Comparison of ENCODE assay signal across 8 cellular contexts in the genomic region with DNA sequence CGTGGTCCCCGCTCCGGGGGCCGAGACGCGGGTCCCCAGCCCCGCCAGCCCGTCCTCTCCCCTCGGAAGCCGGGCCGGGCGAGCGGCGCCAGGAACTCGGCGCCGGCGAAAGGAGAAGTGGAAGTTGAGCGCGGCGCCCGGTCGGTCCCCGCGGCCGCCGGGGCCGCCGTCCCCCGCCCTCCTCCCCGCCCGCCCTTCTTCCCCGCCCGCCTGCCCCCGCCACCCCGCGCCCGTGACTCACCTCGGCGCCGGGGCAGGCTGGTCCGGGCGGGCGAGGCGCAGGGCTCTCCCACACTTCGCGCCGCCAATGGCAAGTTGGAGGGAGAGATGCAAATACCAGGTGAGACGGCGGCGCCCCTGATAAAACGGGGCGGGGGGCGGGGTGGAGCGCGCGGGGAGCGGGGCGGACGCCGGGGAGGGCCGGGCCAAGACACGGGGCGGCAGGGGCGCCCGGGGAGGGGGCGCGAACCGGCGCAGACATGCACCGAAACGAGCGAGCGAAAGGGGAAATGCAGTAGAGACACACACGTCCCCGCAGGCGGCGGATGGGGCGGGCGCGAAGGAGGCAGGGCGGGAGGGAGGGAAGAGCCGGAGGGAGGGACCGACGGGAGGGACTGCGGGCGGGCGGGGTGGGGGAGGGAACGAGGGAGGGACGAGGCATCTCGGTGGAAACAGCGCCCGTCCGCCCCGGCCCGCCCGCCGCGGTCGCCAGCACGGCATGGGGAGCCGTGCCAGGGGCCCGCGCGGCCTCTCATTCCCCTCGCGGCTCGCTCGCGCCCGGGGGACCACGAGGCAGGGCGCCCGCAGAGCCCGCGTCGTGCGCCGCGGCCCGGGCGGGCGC. TPM values are rescaled to one million over a fixed set of nuclear protein-coding genes. Genes with fewer than 3 reads are reported as not detected.
DNase-seq lines count a peak whose midpoint lies in the region; ATAC-seq and TF ChIP-seq lines count a peak whose summit lies in the region.

A gene (minus strand): TSS at position 119 of the 841 bp plus-strand sequence. CDS start 29,167 bp downstream, outside the sequence.

- peaks cover 11 to 25% of the 10 kb centered on the region in 2 donors for H3K4me1 ChIP-seq in duodenal mucosa (ENCODE audit: control insufficient read depth in 1 of 2, insufficient read depth in 2 of 2, low read length in 2 of 2)
- H3K4me1 ChIP-seq in mesenchymal stem cell (ENCODE audit: control insufficient read depth, insufficient read depth, low read depth, low read length) = peaks cover 32% of the 10 kb centered on the region
- H3K4me1 ChIP-seq in stomach = peaks cover 6 to 46% (median 28%) of the 10 kb centered on the region in 4 donors

- H3K23ac ChIP-seq in mesenchymal stem cell (ENCODE audit: low read length in 2 of 2) = no peak within 1 kb of the TSS

- peak within 1 kb of the TSS in 1 of 2 experiments; percentile 96 for H3K14ac ChIP-seq in mesenchymal stem cell (ENCODE audit: low read length in 2 of 2)

- H3K9ac ChIP-seq in duodenal mucosa (ENCODE audit: low read depth in 1 of 2, low read length in 2 of 2) (peak within 1 kb of the TSS; percentile 68 to 70), mesenchymal stem cell (ENCODE audit: low read length) (peak within 1 kb of the TSS; percentile 87)

- H3K18ac ChIP-seq in mesenchymal stem cell (ENCODE audit: low read depth in 1 of 2, low read length in 2 of 2) = peak within 1 kb of the TSS; percentile 70 to 75

- H2AFZ ChIP-seq in mesenchymal stem cell (ENCODE audit: low read depth, low read length) = peak within 1 kb of the TSS; percentile 71

- H3K4me3 ChIP-seq in duodenal mucosa (ENCODE audit: low read depth in 1 of 2, low read length in 2 of 2) (peak within 1 kb of the TSS; percentile 69 to 80), mesenchymal stem cell (ENCODE audit: insufficient read depth in 1 of 2, low read depth in 1 of 2, low read length in 2 of 2) (peak within 1 kb of the TSS; percentile 71 to 80), stomach (peak within 1 kb of the TSS; percentile 56 to 72 (median 60))

- peak; percentile 75 for DNase-seq in Daoy (ENCODE audit: low read depth)
- DNase-seq in NCI-H1105 treated with DMSO at 0.1 percent for 48 hours (lab: John Stamatoyannopoulos, UW) = peak; percentile 30
- DNase-seq in activated CD4-positive, alpha-beta T cell treated with anti-CD3 and anti-CD28 coated beads for 4 hours = peak; percentile 64 to 65
- peak; percentile 62 for DNase-seq in mesenchymal stem cell
- DNase-seq in stomach = peak; percentile 66

- H2BK15ac ChIP-seq in mesenchymal stem cell (ENCODE audit: low read depth, poor library complexity, severe bottlenecking) = peak within 1 kb of the TSS; percentile 52

- intact Hi-C loops in stomach (cut with DNase I; ENCODE audit: low total_unique reads) = no loop called here

- no peak within 1 kb of the TSS for H2AK5ac ChIP-seq in mesenchymal stem cell (ENCODE audit: low read length, severe bottlenecking)

- no peaks in the 10 kb centered on the region for H3K9me3 ChIP-seq in duodenal mucosa (ENCODE audit: control insufficient read depth in 1 of 2, low read length in 2 of 2)
- no peaks in the 10 kb centered on the region for H3K9me3 ChIP-seq in mesenchymal stem cell (ENCODE audit: control insufficient read depth, low read length)
- peaks cover 0 to 3% (median 0%) of the 10 kb centered on the region in 4 donors for H3K9me3 ChIP-seq in stomach

- H4K91ac ChIP-seq in mesenchymal stem cell (ENCODE audit: low read length) = peak within 1 kb of the TSS; percentile 93

- H3K79me1 ChIP-seq in mesenchymal stem cell (replicated peaks; ENCODE audit: low read length, poor library complexity, severe bottlenecking) = no peaks in the 10 kb centered on the region

- 0% methylated on average over 7 of the region's 123 CpGs for WGBS in mesenchymal stem cell
- WGBS in stomach, 5 donors = 1 to 39% (median 1%) methylated on average over 14 to 69 of the region's 123 CpGs

- H3K27me3 ChIP-seq in duodenal mucosa (ENCODE audit: control insufficient read depth in 1 of 2, insufficient read depth in 2 of 2, low read length in 2 of 2) = no peaks in the 10 kb centered on the region
- H3K27me3 ChIP-seq in mesenchymal stem cell (ENCODE audit: control insufficient read depth in 1 of 2, insufficient read depth in 1 of 2, low read length in 2 of 2) = peaks cover 0 to 2% of the 10 kb centered on the region in 2 experiments
- H3K27me3 ChIP-seq in stomach = no peaks in the 10 kb centered on the region

- peak within 1 kb of the TSS; percentile 66 to 69 for H3K4ac ChIP-seq in mesenchymal stem cell (ENCODE audit: low read depth in 1 of 2, low read length in 2 of 2)

- TF ChIP-seq CTCF in stomach (IDR thresholded peaks at IDR 0.05) = no peak

- peak within 1 kb of the TSS; percentile 92 for H2BK120ac ChIP-seq in mesenchymal stem cell (ENCODE audit: low read depth, low read length)

- peak within 1 kb of the TSS; percentile 64 for H4K8ac ChIP-seq in mesenchymal stem cell (ENCODE audit: low read length)

- H2BK5ac ChIP-seq in mesenchymal stem cell (ENCODE audit: low read depth, low read length, poor library complexity, severe bottlenecking) = peak within 1 kb of the TSS; percentile 73

- ATAC-seq in GM21723 (IDR thresholded peaks at IDR 0.05; ENCODE audit: unreplicated experiment) = peak; percentile 45
- ATAC-seq in HG02981 (IDR thresholded peaks at IDR 0.05; ENCODE audit: unreplicated experiment) = no peak

- peak within 1 kb of the TSS in 1 of 2 experiments; percentile 52 for H2BK12ac ChIP-seq in mesenchymal stem cell (ENCODE audit: low read length in 2 of 2)

- H3K27ac ChIP-seq in duodenal mucosa (ENCODE audit: low read depth, low read length) = peak within 1 kb of the TSS; percentile 83
- H3K27ac ChIP-seq in mesenchymal stem cell (ENCODE audit: low read length, poor library complexity, severe bottlenecking) = peak within 1 kb of the TSS; percentile 90
- peak within 1 kb of the TSS; percentile 92 to 96 (median 94) for H3K27ac ChIP-seq in stomach

- H3K4me2 ChIP-seq in mesenchymal stem cell (ENCODE audit: low read length, poor library complexity, severe bottlenecking) = peak within 1 kb of the TSS; percentile 90

- TF ChIP-seq POLR2A in stomach (IDR thresholded peaks at IDR 0.05) = no peak

- TF ChIP-seq EP300 in stomach (IDR thresholded peaks at IDR 0.05) = no peak

- H3K36me3 ChIP-seq in duodenal mucosa (ENCODE audit: control insufficient read depth in 1 of 2, insufficient read depth in 2 of 2, low read length in 2 of 2) (no peaks in the 10 kb centered on the region), mesenchymal stem cell (ENCODE audit: control insufficient read depth in 1 of 2, insufficient read depth in 2 of 2, low read depth in 1 of 2, low read length in 2 of 2) (no peaks in the 10 kb centered on the region), stomach (no peaks in the 10 kb centered on the region)

RNA-seq across cellular contexts. Expression of the gene that starts here (rescaled TPM):
- 15.6 and 18.3 TPM in 2 replicates for total RNA-seq in Daoy (2014; rRNA removed; shearing (Covaris generic))
- polyA plus RNA-seq in mesenchymal stem cell (2013, experiment 1 of 2) = 21.0 TPM
- 20.8 TPM for polyA plus RNA-seq in mesenchymal stem cell (2013, experiment 2 of 2)
- total RNA-seq in stomach = 10 to 100 TPM in 3 of 5 donors, 1 to 10 TPM in 2; 7.1 to 34.5 (median 19.6) TPM
- polyA plus RNA-seq in stomach = 10 to 100 TPM in 1 of 3 donors, 1 to 10 TPM in 2; 3.9 to 17.9 (median 7.0) TPM
